19 cellular contexts compared by ENCODE assay signal in the genomic region with DNA sequence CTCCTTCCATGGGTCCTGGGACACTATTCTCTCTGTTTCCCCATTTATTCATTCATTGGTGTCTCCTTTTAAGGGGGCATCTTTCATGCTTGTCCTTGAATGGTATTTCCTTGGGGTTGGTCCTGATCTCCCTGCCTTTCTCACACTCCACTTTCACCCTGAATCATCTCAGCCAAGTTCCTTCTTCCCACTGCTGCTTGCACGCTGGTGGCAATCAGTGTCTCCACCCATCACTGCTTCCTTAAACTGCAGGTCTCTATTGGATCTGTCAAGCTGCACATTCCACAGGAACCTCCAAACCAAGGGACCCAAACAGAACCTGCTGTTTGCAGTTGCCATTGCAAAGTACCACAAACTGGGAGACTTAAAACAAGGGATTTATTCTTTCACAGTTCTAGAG.
"Had no signal": no experiment of that assay in that cellular context is flagged by ENCODE, and none has a peak within 500 bp of the region (broad histone marks: within the 10 kb centered on the region; RNA-seq: fewer than 3 reads in every experiment).

No MANE protein-coding gene starts in this region.

- H3K4me1 Mint-ChIP-seq: activated CD4-positive, alpha-beta T cell treated with anti-CD3 and anti-CD28 coated beads for 36 hours; activated naive CD8-positive, alpha-beta T cell treated with anti-CD3 and anti-CD28 coated beads, Interleukin-2, amount 10 ng/mL, durations not matched to agents 7 days and 5 days had no signal

- H3K27ac Mint-ChIP-seq: activated CD4-positive, alpha-beta T cell treated with anti-CD3 and anti-CD28 coated beads for 36 hours; activated naive CD4-positive, alpha-beta T cell treated with anti-CD3 and anti-CD28 coated beads for 36 hours; activated naive CD8-positive, alpha-beta T cell treated with anti-CD3 and anti-CD28 coated beads, Interleukin-2, amount 10 ng/mL, durations not matched to agents 7 days and 5 days; activated T-helper 2 cell treated with anti-CD3 and anti-CD28 coated beads, Interferon-gamma antibody, Interleukin-2, Interleukin-4, amounts not matched to agents 10 μg/mL and 5 μg/mL and 100 μg/mL, durations not matched to agents 14 hours and 24 hours and 36 hours; neural progenitor cell; progenitor cell of endocrine pancreas; WTC11 had no signal

- DNase-seq: activated CD4-positive, alpha-beta T cell treated with anti-CD3 and anti-CD28 coated beads for 36 hours; activated CD4-positive, alpha-beta T cell treated with anti-CD3 and anti-CD28 coated beads, Interleukin-2, amount 50 U/mL, for 48 hours; activated CD8-positive, alpha-beta memory T cell treated with anti-CD3 and anti-CD28 coated beads, Interleukin-2, amount 50 U/mL, for 48 hours; activated naive CD4-positive, alpha-beta T cell treated with anti-CD3 and anti-CD28 coated beads for 36 hours; activated naive CD8-positive, alpha-beta T cell treated with anti-CD3 and anti-CD28 coated beads, Interleukin-2, amount 10 ng/mL, durations not matched to agents 7 days and 5 days; activated T-cell treated with anti-CD3 and anti-CD28 coated beads, Interleukin-2, amount 50 U/mL, for 4 hours; amniotic stem cell; left colon; naive B cell; retina; stimulated activated CD4-positive, alpha-beta T cell treated with anti-CD3 and anti-CD28 coated beads, Interleukin-4, amount 100 ng/mL, for 1 hour; stimulated activated naive CD4-positive, alpha-beta T cell; T-helper 9 cell; testis; trophoblast cell had no signal

- H3K4me3 Mint-ChIP-seq: activated CD4-positive, alpha-beta T cell treated with anti-CD3 and anti-CD28 coated beads for 36 hours; activated naive CD4-positive, alpha-beta T cell treated with anti-CD3 and anti-CD28 coated beads for 36 hours; activated naive CD8-positive, alpha-beta T cell treated with anti-CD3 and anti-CD28 coated beads, Interleukin-2, amount 10 ng/mL, durations not matched to agents 7 days and 5 days; activated T-cell treated with anti-CD3 and anti-CD28 coated beads, Interleukin-2, amount 50 U/mL, for 4 hours; neural progenitor cell; WTC11 had no signal

- H3K36me3 Mint-ChIP-seq: activated naive CD8-positive, alpha-beta T cell treated with anti-CD3 and anti-CD28 coated beads, Interleukin-2, amount 10 ng/mL, durations not matched to agents 7 days and 5 days; neural progenitor cell had no signal

- ATAC-seq: activated CD4-positive, alpha-beta T cell treated with anti-CD3 and anti-CD28 coated beads for 36 hours; activated T-cell treated with anti-CD3 and anti-CD28 coated beads, Interleukin-2, amount 50 U/mL, for 4 hours; left colon; WTC11 had no signal

- H3K27me3 Mint-ChIP-seq: activated CD4-positive, alpha-beta T cell treated with anti-CD3 and anti-CD28 coated beads for 36 hours had no signal
